15 cellular contexts compared by ENCODE assay signal in genomic region chr21:22421416-22422190, GRCh38.
DNase-seq lines count a peak whose midpoint lies in the region; ATAC-seq and FAIRE-seq lines count a peak whose summit lies in the region.
"Had no signal": no experiment of that assay in that cellular context is flagged by ENCODE, and none has a peak within 500 bp of the region (broad histone marks: within the 10 kb centered on the region; RNA-seq: fewer than 3 reads in every experiment).

No MANE protein-coding gene starts in this region.

- FAIRE-seq in RCC 7860 (lab: Jason Lieb, UNC), result no peak
- FAIRE-seq: kidney, pancreas had no signal

- ATAC-seq in HG03159 (IDR thresholded peaks at IDR 0.05; ENCODE audit: unreplicated experiment), result no peak
- ATAC-seq: activated CD4-positive, CD25-positive, alpha-beta regulatory T cell treated with anti-CD3 and anti-CD28 coated beads, Interleukin-2, amount 50 U/mL, for 24 hours; pancreas; SK-N-SH treated with all-trans-retinoic acid at 6 μM for 48 hours had no signal

- DNase-seq in NOMO-1 treated with DMSO at 0.1 percent for 48 hours (lab: John Stamatoyannopoulos, UW; ENCODE audit: unreplicated experiment), result peak; percentile 50
- no peak for DNase-seq in NOMO-1 treated with dmso at 0.1 percent for 144 hours (lab: John Stamatoyannopoulos, UW; ENCODE audit: unreplicated experiment)
- DNase-seq in HT1080 (ENCODE audit: low read depth), result peak; percentile 43
- peak; percentile 24 for DNase-seq in RPMI7951 (ENCODE audit: low read depth)
- DNase-seq in central memory CD4-positive, alpha-beta T cell, result peak; percentile 7
- no peak for DNase-seq in RCC 7860 (ENCODE audit: low spot score)
- no peak for DNase-seq in T1000 (lab: John Stamatoyannopoulos, UW)
- DNase-seq: IMR-90, kidney, NCI-H1436 treated with DMSO at 0.1 percent for 48 hours, NCI-H345, pancreas had no signal

Comparison
In these comparisons a context has a peak if more than half of its experiments do, and no peak if none do; other contexts are left out.
1. DNase-seq: peak in NOMO-1 treated with DMSO at 0.1 percent for 48 hours (single experiment), HT1080 (single experiment), RPMI7951 (single experiment) and central memory CD4-positive, alpha-beta T cell (single experiment); none in NOMO-1 treated with dmso at 0.1 percent for 144 hours (single experiment), RCC 7860 (single experiment) and T1000 (single experiment).